ENCODE assay signal across 11 cellular contexts in genomic region chr9:38107811-38108304, GRCh38. TPM values are rescaled to one million over a fixed set of nuclear protein-coding genes. Genes with fewer than 3 reads are reported as not detected.
DNase-seq lines count a peak whose midpoint lies in the region; ATAC-seq and TF ChIP-seq lines count a peak whose summit lies in the region.
"Had no signal": no experiment of that assay in that cellular context is flagged by ENCODE, and none has a peak within 500 bp of the region (broad histone marks: within the 10 kb centered on the region; RNA-seq: fewer than 3 reads in every experiment).

No MANE protein-coding gene starts in this region.

- H3K4me1 Mint-ChIP-seq in nephron progenitor cell, result peaks cover 12% of the 10 kb centered on the region

- 84 to 90% methylated on average over 4 to 7 of the region's 8 CpGs for WGBS in gastroesophageal sphincter (ENCODE audit: low coverage in 1 of 2), 2 donors

- no peak overlapping the region for H3K27ac Mint-ChIP-seq in nephron progenitor cell
- H3K27ac Mint-ChIP-seq: T-helper 2 cell treated with Interferon-gamma antibody and Interleukin-4, amounts not matched to agents 5 μg/mL and 100 μg/mL, for 36 hours had no signal

- H3K4me3 ChIP-seq in gastroesophageal sphincter, result no peak overlapping the region

- DNase-seq in ACHN (peak; percentile 2), RPMI7951 (ENCODE audit: low read depth) (peak; percentile 65), nephron progenitor cell (peak; percentile 13)
- DNase-seq: activated CD4-positive, alpha-beta T cell treated with anti-CD3 and anti-CD28 coated beads, Interleukin-2, amount 50 U/mL, for 1 hour had no signal

- H3K4me1 ChIP-seq in gastroesophageal sphincter, result no peaks in the 10 kb centered on the region

- no peak overlapping the region for H3K27ac ChIP-seq in gastroesophageal sphincter

- H3K27me3 ChIP-seq in gastroesophageal sphincter, result no peaks in the 10 kb centered on the region

- peak; percentile 35 for ATAC-seq in GM19025 (IDR thresholded peaks at IDR 0.05; ENCODE audit: low read depth, unreplicated experiment)
- ATAC-seq in HG03025 (IDR thresholded peaks at IDR 0.05; ENCODE audit: low FRiP score, unreplicated experiment), result no peak
- ATAC-seq in HG02852 (IDR thresholded peaks at IDR 0.05; ENCODE audit: unreplicated experiment), result no peak
- ATAC-seq in GM21423 (IDR thresholded peaks at IDR 0.05; ENCODE audit: unreplicated experiment), result no peak
- no peak for ATAC-seq in gastroesophageal sphincter
- ATAC-seq: esophagus mucosa had no signal

- TF ChIP-seq POLR2A in gastroesophageal sphincter (IDR thresholded peaks at IDR 0.05), result no peak

- H3K27me3 Mint-ChIP-seq in nephron progenitor cell (ENCODE audit: low read depth, poor library complexity), result peaks cover 2% of the 10 kb centered on the region

- in situ Hi-C loops in ACHN (cut with HindIII; ENCODE audit: low pct_ligation_motif_present, low pct_unique_long_range_greater_than_20kb, low sequenced_read_pairs), result no loop called here

- no peaks in the 10 kb centered on the region for H3K9me3 Mint-ChIP-seq in nephron progenitor cell
- H3K9me3 Mint-ChIP-seq: T-helper 2 cell treated with Interferon-gamma antibody and Interleukin-4, amounts not matched to agents 5 μg/mL and 100 μg/mL, for 36 hours had no signal

- H3K36me3 ChIP-seq in gastroesophageal sphincter, result no peaks in the 10 kb centered on the region

- TF ChIP-seq CTCF in nephron progenitor cell (IDR thresholded peaks at IDR 0.05), result no peak
- TF ChIP-seq CTCF in gastroesophageal sphincter (IDR thresholded peaks at IDR 0.05), result no peak

- TF ChIP-seq EP300 in gastroesophageal sphincter (IDR thresholded peaks at IDR 0.05), result no peak

- no peaks in the 10 kb centered on the region for H3K9me3 ChIP-seq in gastroesophageal sphincter

- H3K36me3 Mint-ChIP-seq in nephron progenitor cell (ENCODE audit: low read depth), result no peaks in the 10 kb centered on the region

- no peak overlapping the region for H3K4me3 Mint-ChIP-seq in nephron progenitor cell
- H3K4me3 Mint-ChIP-seq: T-helper 2 cell treated with Interferon-gamma antibody and Interleukin-4, amounts not matched to agents 5 μg/mL and 100 μg/mL, for 36 hours had no signal

RNA-seq across cellular contexts. Expression of gene SHB, which starts 38.8 kb away (rescaled TPM):
- total RNA-seq in RPMI7951 (2014; rRNA removed; shearing (Covaris generic)), result 10.0 and 10.7 TPM in 2 replicates
- total RNA-seq in gastroesophageal sphincter, result 10 to 100 TPM in 3 of 4 donors, 1 to 10 TPM in 1; 9.7 to 17.5 (median 14.2) TPM

Comparison
In these comparisons a context has a peak if more than half of its experiments do, and no peak if none do; other contexts are left out.
1. DNase-seq: peak in every context shown above with its lines; median percentile 65 in RPMI7951; 13 in nephron progenitor cell; 2 in ACHN.